Comparison of ENCODE assay signal across 1 cellular context in genomic region chr16:21211486-21211885, GRCh38.
TF ChIP-seq lines count a peak whose summit lies in the region.

TSS of gene ZP2 (minus strand) at chr16:21211574. CDS start at chr16:21211547, 27 bp downstream.

TF ChIP-seq in GM23338, 12 proteins besides CTCF, POLR2A, EP300 and RAD21:
- no peak for TF ChIP-seq ZNF462 (CRISPR knock-in tag; IDR thresholded peaks at IDR 0.05)
- no peak for TF ChIP-seq NANOG (IDR thresholded peaks at IDR 0.05; ENCODE audit: borderline replicate concordance)
- TF ChIP-seq CREB1 (CRISPR knock-in tag; IDR thresholded peaks at IDR 0.05; ENCODE audit: low read depth), result no peak
- no peak for TF ChIP-seq JUNB (IDR thresholded peaks at IDR 0.05; ENCODE audit: unreplicated experiment)
- no peak for TF ChIP-seq ZNF331 (CRISPR knock-in tag; IDR thresholded peaks at IDR 0.05; ENCODE audit: low read depth)
- no peak for TF ChIP-seq REST (IDR thresholded peaks at IDR 0.05; ENCODE audit: unreplicated experiment)
- no peak for TF ChIP-seq POLR2AphosphoS5 (IDR thresholded peaks at IDR 0.05; ENCODE audit: low read depth)
- TF ChIP-seq EZH2phosphoT487 (IDR thresholded peaks at IDR 0.05; ENCODE audit: unreplicated experiment), result no peak
- TF ChIP-seq STAT1 (IDR thresholded peaks at IDR 0.05; ENCODE audit: unreplicated experiment), result no peak
- TF ChIP-seq ETS1 (IDR thresholded peaks at IDR 0.05), result no peak
- no peak for TF ChIP-seq EZH2 (IDR thresholded peaks at IDR 0.05; ENCODE audit: low read depth, unreplicated experiment)
- TF ChIP-seq ZNF114 (CRISPR knock-in tag; IDR thresholded peaks at IDR 0.05), result no peak
